In the genomic region with DNA sequence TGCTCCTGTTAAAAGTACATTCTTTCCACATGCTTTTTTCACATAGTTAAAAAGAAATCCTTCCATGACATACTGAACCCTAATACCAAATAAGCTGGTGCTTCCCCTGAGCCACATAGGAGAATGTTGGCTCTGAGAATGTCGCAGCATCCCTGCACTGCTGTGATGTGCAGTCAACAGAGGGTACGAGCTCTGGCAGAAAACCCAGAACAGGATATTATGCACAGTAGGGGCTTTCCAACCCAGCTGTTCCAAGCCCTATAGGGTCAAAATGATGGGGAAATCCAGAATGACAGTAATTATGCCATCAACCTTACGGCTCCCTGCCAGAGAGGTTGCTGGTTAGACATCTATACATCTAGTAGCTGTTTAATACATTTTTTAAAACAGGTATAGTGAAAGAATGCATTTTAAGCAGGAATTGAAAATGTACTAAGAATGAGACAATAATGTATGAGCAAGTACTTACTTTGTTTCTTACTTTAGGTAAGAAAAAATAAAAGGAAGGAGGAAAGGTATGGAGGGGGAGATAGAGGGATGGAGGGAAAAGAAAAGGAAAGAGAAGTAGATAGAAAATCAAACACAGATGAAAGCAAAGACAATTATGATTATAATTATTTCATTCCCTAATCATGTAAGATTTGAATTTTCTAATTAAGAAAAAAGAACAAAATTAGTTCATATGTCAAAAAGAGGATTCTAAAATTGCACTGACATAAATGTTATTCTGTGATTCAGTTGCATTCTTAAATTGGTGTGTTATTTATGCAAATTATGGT, we compare ENCODE assay signal across 9 cellular contexts.
DNase-seq lines count a peak whose midpoint lies in the region; ATAC-seq, FAIRE-seq and TF ChIP-seq lines count a peak whose summit lies in the region.
"Had no signal": no experiment of that assay in that cellular context is flagged by ENCODE, and none has a peak within 500 bp of the region (broad histone marks: within the 10 kb centered on the region; RNA-seq: fewer than 3 reads in every experiment).

No MANE protein-coding gene starts in this region.

- no peak for TF ChIP-seq RAD21 in A549 (conservative IDR thresholded peaks at IDR 0.05 in 1 of 2, IDR thresholded peaks at IDR 0.05 in 1 of 2)

- no peaks in the 10 kb centered on the region for H4K20me1 ChIP-seq in KMS-11 (ENCODE audit: insufficient read depth)

- H3K9ac ChIP-seq in KMS-11, result peak overlapping the region; percentile 5; the same call in 1 of the 2 replicates

- TF ChIP-seq CTCF in A549 (IDR thresholded peaks at IDR 0.05) (no peak), KMS-11 (conservative IDR thresholded peaks at IDR 0.05; ENCODE audit: low read depth, low read length) (no peak)

- POLR2A ChIA-PET in A549 (lab: Yijun Ruan, JAX), result no interaction called here

- peak overlapping the region; percentile 57 for H3K4me3 Mint-ChIP-seq in activated naive CD8-positive, alpha-beta T cell treated with anti-CD3 and anti-CD28 coated beads for 36 hours

- DNase-seq in A549 (ENCODE audit: low read depth in 1 of 2, low spot score in 1 of 2) (no peak), C1 segment of cervical spinal cord (lab: John Stamatoyannopoulos, UW) (no peak), hepatic stellate cell (ENCODE audit: low spot score) (no peak), NCI-H1105 treated with DMSO at 0.1 percent for 48 hours (lab: John Stamatoyannopoulos, UW) (no peak), superior temporal gyrus (ENCODE audit: extremely low spot score) (no peak)
- DNase-seq in activated naive CD8-positive, alpha-beta T cell treated with anti-CD3 and anti-CD28 coated beads for 36 hours, result peak; percentile 61

- no peak for TF ChIP-seq POLR2A in A549 (IDR thresholded peaks at IDR 0.05; ENCODE audit: low read length)

- H3K36me3 ChIP-seq in KMS-11 (ENCODE audit: insufficient read depth), result no peaks in the 10 kb centered on the region

- H3K79me2 ChIP-seq in KMS-11 (ENCODE audit: insufficient read depth, low read depth), result no peaks in the 10 kb centered on the region

- peak overlapping the region; percentile 12 to 30; a peak in 2 of 6 replicates for H3K27ac ChIP-seq in A549
- H3K27ac ChIP-seq in KMS-11, result peak overlapping the region; percentile 55
- H3K27ac ChIP-seq: C4-2B had no signal

- H3K4me2 ChIP-seq in A549, result peak overlapping the region; percentile 16; the same call in 1 of the 3 replicates
- peak overlapping the region; percentile 63 for H3K4me2 ChIP-seq in KMS-11

- peak; percentile 63 for FAIRE-seq in A549 (lab: Jason Lieb, UNC)

- H3K4me1 Mint-ChIP-seq in activated naive CD8-positive, alpha-beta T cell treated with anti-CD3 and anti-CD28 coated beads for 36 hours, result peaks cover 43% of the 10 kb centered on the region

- ATAC-seq in A549 (no peak), GM19463 (IDR thresholded peaks at IDR 0.05; ENCODE audit: unreplicated experiment) (peak; percentile 75)

- H3K27me3 Mint-ChIP-seq in activated naive CD8-positive, alpha-beta T cell treated with anti-CD3 and anti-CD28 coated beads for 36 hours, result no peaks in the 10 kb centered on the region

- peak overlapping the region; percentile 96 for H3K27ac Mint-ChIP-seq in activated naive CD8-positive, alpha-beta T cell treated with anti-CD3 and anti-CD28 coated beads for 36 hours

- H3K4me3 ChIP-seq in A549 (no peak overlapping the region), KMS-11 (IDR thresholded peaks at IDR 0.05; ENCODE audit: insufficient read depth, low read depth, low read length) (no peak overlapping the region)

- no peaks in the 10 kb centered on the region for H3K9me3 Mint-ChIP-seq in activated naive CD8-positive, alpha-beta T cell treated with anti-CD3 and anti-CD28 coated beads for 36 hours

- H3K4me1 ChIP-seq in A549, result peaks cover 54% of the 10 kb centered on the region
- peaks cover 58% of the 10 kb centered on the region for H3K4me1 ChIP-seq in KMS-11 (ENCODE audit: low read depth, poor library complexity, severe bottlenecking)

- no peaks in the 10 kb centered on the region for H3K27me3 ChIP-seq in KMS-11 (ENCODE audit: insufficient read depth, low read depth)

- TF ChIP-seq EP300 in A549 (IDR thresholded peaks at IDR 0.05), result no peak

- peak overlapping the region; percentile 59 for H2AFZ ChIP-seq in KMS-11 (ENCODE audit: low read depth)

- 40% methylated on average over 3 of the region's 3 CpGs for WGBS in A549 (ENCODE audit: missing lambda C conversion rate)

- no peaks in the 10 kb centered on the region for H3K9me3 ChIP-seq in A549

- H3K36me3 Mint-ChIP-seq in activated naive CD8-positive, alpha-beta T cell treated with anti-CD3 and anti-CD28 coated beads for 36 hours, result peaks cover 5% of the 10 kb centered on the region

- CTCF ChIA-PET in A549 (lab: Yijun Ruan, JAX), result interaction anchor here (1.4 to 1.5 kb wide), 2 partner anchors 9 to 16 kb away, joined by 4 to 5 read pairs; no protein-coding TSS in a partner anchor

TF ChIP-seq in A549, 52 proteins besides CTCF, POLR2A, EP300 and RAD21:
- TF ChIP-seq, protein P1, sequence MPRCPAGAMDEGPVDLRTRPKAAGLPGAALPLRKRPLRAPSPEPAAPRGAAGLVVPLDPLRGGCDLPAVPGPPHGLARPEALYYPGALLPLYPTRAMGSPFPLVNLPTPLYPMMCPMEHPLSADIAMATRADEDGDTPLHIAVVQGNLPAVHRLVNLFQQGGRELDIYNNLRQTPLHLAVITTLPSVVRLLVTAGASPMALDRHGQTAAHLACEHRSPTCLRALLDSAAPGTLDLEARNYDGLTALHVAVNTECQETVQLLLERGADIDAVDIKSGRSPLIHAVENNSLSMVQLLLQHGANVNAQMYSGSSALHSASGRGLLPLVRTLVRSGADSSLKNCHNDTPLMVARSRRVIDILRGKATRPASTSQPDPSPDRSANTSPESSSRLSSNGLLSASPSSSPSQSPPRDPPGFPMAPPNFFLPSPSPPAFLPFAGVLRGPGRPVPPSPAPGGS (IDR thresholded peaks at IDR 0.05), result no peak
- TF ChIP-seq ZSCAN20 (CRISPR knock-in tag; IDR thresholded peaks at IDR 0.05), result no peak
